ENCODE assay signal across 1 cellular context in the genomic region with DNA sequence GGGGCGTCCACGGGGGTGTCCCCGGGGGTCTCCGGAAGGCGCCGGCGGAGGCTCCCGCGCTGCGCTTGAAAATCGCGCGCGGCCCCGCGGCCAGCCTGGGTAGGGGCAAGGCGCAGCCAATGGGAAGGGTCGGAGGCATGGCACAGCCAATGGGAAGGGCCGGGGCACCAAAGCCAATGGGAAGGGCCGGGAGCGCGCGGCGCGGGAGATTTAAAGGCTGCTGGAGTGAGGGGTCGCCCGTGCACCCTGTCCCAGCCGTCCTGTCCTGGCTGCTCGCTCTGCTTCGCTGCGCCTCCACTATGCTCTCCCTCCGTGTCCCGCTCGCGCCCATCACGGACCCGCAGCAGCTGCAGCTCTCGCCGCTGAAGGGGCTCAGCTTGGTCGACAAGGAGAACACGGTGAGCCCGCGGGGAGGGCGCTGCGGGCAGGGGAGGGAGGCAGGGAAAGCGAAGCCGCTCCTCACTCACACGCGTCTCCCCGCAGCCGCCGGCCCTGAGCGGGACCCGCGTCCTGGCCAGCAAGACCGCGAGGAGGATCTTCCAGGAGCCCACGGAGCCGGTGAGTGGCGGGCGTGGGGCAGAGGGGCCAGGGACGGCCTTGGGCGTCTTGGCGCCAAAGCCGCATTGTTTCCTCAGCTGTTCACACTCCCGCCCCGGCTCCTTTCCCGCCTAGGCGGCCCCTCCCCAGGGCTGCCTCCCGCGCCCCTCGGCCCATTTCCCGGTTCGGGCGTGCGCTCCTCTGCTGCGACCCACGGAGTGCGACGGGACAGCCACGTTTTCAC.
TF ChIP-seq lines count a peak whose summit lies in the region.

A gene (plus strand): TSS at position 240 of the 781 bp plus-strand sequence. CDS start 60 bp downstream, at position 300.

TF ChIP-seq in HepG2, 621 proteins besides CTCF, POLR2A, EP300 and RAD21 (continued from another document and continues in another):
- TF ChIP-seq, protein P1, sequence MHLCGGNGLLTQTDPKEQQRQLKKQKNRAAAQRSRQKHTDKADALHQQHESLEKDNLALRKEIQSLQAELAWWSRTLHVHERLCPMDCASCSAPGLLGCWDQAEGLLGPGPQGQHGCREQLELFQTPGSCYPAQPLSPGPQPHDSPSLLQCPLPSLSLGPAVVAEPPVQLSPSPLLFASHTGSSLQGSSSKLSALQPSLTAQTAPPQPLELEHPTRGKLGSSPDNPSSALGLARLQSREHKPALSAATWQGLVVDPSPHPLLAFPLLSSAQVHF (CRISPR knock-in tag; IDR thresholded peaks at IDR 0.05) = peak; percentile 100
- TF ChIP-seq NCOA5 (CRISPR knock-in tag; IDR thresholded peaks at IDR 0.05) (no peak), PCBP1 (IDR thresholded peaks at IDR 0.05; ENCODE audit: borderline replicate concordance, low read depth, low read length) (peak; percentile 85; the same call in 1 of the 2 replicates), MTA1 (CRISPR knock-in tag; IDR thresholded peaks at IDR 0.05; ENCODE audit: borderline replicate concordance) (no peak), CBFB (CRISPR knock-in tag; IDR thresholded peaks at IDR 0.05) (no peak), FOXM1 (CRISPR knock-in tag; IDR thresholded peaks at IDR 0.05) (peak; percentile 91), MYC (CRISPR knock-in tag; IDR thresholded peaks at IDR 0.05; ENCODE audit: borderline replicate concordance) (peak; percentile 77; the same call in 1 of the 2 replicates), THYN1 (CRISPR knock-in tag; IDR thresholded peaks at IDR 0.05; ENCODE audit: borderline replicate concordance, low read depth) (peak; percentile 99), ZNF350 (CRISPR knock-in tag; IDR thresholded peaks at IDR 0.05; ENCODE audit: borderline replicate concordance, low read depth) (no peak), CEBPB (IDR thresholded peaks at IDR 0.05; ENCODE audit: borderline replicate concordance, low read depth, low read length) (no peak), ATF1 (CRISPR knock-in tag; IDR thresholded peaks at IDR 0.05) (no peak), KLF15 (CRISPR knock-in tag; IDR thresholded peaks at IDR 0.05; ENCODE audit: borderline replicate concordance) (peak; percentile 81; the same call in 1 of the 2 replicates), NONO (IDR thresholded peaks at IDR 0.05) (no peak), NONO (CRISPR knock-in tag; conservative IDR thresholded peaks at IDR 0.05) (peak; percentile 93), PHF20 (CRISPR knock-in tag; IDR thresholded peaks at IDR 0.05) (no peak), ZNF225 (CRISPR knock-in tag; IDR thresholded peaks at IDR 0.05) (no peak; the same call in 1 of the 2 replicates), MED8 (CRISPR knock-in tag; IDR thresholded peaks at IDR 0.05; ENCODE audit: insufficient replicate concordance) (peak; percentile 80), ZNF343 (CRISPR knock-in tag; IDR thresholded peaks at IDR 0.05) (0 out of 2 replicates have a peak, but pooled peaks have one; percentile 47), SAP130 (CRISPR knock-in tag; IDR thresholded peaks at IDR 0.05; ENCODE audit: low read depth) (peak; percentile 100), MTF2 (CRISPR knock-in tag; IDR thresholded peaks at IDR 0.05; ENCODE audit: borderline replicate concordance) (no peak; the same call in 1 of the 2 replicates), ZNF879 (CRISPR knock-in tag; IDR thresholded peaks at IDR 0.05) (no peak), SOX13 (IDR thresholded peaks at IDR 0.05) (peak; percentile 65; the same call in 1 of the 2 replicates), SOX13 (CRISPR knock-in tag; conservative IDR thresholded peaks at IDR 0.05 in 1 of 2, IDR thresholded peaks at IDR 0.05 in 1 of 2) (0 out of 4 replicates have a peak, but pooled peaks of 1 of the 2 experiments have one; percentile 16), MED1 (CRISPR knock-in tag; IDR thresholded peaks at IDR 0.05) (peak; percentile 53), HIVEP1 (CRISPR knock-in tag; IDR thresholded peaks at IDR 0.05) (peak; percentile 92), HNRNPL (IDR thresholded peaks at IDR 0.05; ENCODE audit: low read depth, low read length) (no peak), ZNF121 (CRISPR knock-in tag; IDR thresholded peaks at IDR 0.05) (no peak), ADNP (CRISPR knock-in tag; IDR thresholded peaks at IDR 0.05) (no peak), ZNF30 (CRISPR knock-in tag; IDR thresholded peaks at IDR 0.05) (peak; percentile 73; the same call in 1 of the 2 replicates), ZNF484 (CRISPR knock-in tag; IDR thresholded peaks at IDR 0.05; ENCODE audit: borderline replicate concordance, low read depth) (no peak), XBP1 (CRISPR knock-in tag; IDR thresholded peaks at IDR 0.05) (no peak), ZNF878 (CRISPR knock-in tag; IDR thresholded peaks at IDR 0.05) (peak; percentile 100), MAFF (IDR thresholded peaks at IDR 0.05; ENCODE audit: low read depth, low read length) (no peak), ZSCAN25 (CRISPR knock-in tag; IDR thresholded peaks at IDR 0.05) (0 out of 2 replicates have a peak, but pooled peaks have one; percentile 27), NR1H2 (CRISPR knock-in tag; IDR thresholded peaks at IDR 0.05; ENCODE audit: borderline replicate concordance, low read depth) (no peak; the same call in 1 of the 2 replicates), RXRA (CRISPR knock-in tag; IDR thresholded peaks at IDR 0.05) (peak; percentile 84; the same call in 1 of the 2 replicates), RFXAP (CRISPR knock-in tag; IDR thresholded peaks at IDR 0.05; ENCODE audit: borderline replicate concordance) (peak; percentile 89), CCDC6 (CRISPR knock-in tag; IDR thresholded peaks at IDR 0.05) (peak; percentile 100), RBFOX2 (IDR thresholded peaks at IDR 0.05; ENCODE audit: low read depth, low read length) (peak; percentile 98), SMC3 (IDR thresholded peaks at IDR 0.05; ENCODE audit: low read length) (no peak)
- TF ChIP-seq, protein P2, sequence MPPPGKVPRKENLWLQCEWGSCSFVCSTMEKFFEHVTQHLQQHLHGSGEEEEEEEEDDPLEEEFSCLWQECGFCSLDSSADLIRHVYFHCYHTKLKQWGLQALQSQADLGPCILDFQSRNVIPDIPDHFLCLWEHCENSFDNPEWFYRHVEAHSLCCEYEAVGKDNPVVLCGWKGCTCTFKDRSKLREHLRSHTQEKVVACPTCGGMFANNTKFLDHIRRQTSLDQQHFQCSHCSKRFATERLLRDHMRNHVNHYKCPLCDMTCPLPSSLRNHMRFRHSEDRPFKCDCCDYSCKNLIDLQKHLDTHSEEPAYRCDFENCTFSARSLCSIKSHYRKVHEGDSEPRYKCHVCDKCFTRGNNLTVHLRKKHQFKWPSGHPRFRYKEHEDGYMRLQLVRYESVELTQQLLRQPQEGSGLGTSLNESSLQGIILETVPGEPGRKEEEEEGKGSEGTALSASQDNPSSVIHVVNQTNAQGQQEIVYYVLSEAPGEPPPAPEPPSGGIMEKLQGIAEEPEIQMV (CRISPR knock-in tag; IDR thresholded peaks at IDR 0.05; ENCODE audit: low read depth) = no peak; the same call in 1 of the 2 replicates
- TF ChIP-seq, protein P3, sequence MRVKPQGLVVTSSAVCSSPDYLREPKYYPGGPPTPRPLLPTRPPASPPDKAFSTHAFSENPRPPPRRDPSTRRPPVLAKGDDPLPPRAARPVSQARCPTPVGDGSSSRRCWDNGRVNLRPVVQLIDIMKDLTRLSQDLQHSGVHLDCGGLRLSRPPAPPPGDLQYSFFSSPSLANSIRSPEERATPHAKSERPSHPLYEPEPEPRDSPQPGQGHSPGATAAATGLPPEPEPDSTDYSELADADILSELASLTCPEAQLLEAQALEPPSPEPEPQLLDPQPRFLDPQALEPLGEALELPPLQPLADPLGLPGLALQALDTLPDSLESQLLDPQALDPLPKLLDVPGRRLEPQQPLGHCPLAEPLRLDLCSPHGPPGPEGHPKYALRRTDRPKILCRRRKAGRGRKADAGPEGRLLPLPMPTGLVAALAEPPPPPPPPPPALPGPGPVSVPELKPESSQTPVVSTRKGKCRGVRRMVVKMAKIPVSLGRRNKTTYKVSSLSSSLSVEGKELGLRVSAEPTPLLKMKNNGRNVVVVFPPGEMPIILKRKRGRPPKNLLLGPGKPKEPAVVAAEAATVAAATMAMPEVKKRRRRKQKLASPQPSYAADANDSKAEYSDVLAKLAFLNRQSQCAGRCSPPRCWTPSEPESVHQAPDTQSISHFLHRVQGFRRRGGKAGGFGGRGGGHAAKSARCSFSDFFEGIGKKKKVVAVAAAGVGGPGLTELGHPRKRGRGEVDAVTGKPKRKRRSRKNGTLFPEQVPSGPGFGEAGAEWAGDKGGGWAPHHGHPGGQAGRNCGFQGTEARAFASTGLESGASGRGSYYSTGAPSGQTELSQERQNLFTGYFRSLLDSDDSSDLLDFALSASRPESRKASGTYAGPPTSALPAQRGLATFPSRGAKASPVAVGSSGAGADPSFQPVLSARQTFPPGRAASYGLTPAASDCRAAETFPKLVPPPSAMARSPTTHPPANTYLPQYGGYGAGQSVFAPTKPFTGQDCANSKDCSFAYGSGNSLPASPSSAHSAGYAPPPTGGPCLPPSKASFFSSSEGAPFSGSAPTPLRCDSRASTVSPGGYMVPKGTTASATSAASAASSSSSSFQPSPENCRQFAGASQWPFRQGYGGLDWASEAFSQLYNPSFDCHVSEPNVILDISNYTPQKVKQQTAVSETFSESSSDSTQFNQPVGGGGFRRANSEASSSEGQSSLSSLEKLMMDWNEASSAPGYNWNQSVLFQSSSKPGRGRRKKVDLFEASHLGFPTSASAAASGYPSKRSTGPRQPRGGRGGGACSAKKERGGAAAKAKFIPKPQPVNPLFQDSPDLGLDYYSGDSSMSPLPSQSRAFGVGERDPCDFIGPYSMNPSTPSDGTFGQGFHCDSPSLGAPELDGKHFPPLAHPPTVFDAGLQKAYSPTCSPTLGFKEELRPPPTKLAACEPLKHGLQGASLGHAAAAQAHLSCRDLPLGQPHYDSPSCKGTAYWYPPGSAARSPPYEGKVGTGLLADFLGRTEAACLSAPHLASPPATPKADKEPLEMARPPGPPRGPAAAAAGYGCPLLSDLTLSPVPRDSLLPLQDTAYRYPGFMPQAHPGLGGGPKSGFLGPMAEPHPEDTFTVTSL (CRISPR knock-in tag; IDR thresholded peaks at IDR 0.05; ENCODE audit: borderline replicate concordance) = no peak
- TF ChIP-seq, protein P4, sequence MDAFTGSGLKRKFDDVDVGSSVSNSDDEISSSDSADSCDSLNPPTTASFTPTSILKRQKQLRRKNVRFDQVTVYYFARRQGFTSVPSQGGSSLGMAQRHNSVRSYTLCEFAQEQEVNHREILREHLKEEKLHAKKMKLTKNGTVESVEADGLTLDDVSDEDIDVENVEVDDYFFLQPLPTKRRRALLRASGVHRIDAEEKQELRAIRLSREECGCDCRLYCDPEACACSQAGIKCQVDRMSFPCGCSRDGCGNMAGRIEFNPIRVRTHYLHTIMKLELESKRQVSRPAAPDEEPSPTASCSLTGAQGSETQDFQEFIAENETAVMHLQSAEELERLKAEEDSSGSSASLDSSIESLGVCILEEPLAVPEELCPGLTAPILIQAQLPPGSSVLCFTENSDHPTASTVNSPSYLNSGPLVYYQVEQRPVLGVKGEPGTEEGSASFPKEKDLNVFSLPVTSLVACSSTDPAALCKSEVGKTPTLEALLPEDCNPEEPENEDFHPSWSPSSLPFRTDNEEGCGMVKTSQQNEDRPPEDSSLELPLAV (CRISPR knock-in tag; conservative IDR thresholded peaks at IDR 0.05; ENCODE audit: low read depth) = peak; percentile 99
- TF ChIP-seq, protein P5, sequence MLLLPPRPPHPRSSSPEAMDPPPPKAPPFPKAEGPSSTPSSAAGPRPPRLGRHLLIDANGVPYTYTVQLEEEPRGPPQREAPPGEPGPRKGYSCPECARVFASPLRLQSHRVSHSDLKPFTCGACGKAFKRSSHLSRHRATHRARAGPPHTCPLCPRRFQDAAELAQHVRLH (CRISPR knock-in tag; IDR thresholded peaks at IDR 0.05; ENCODE audit: borderline replicate concordance, low read depth) = no peak; the same call in 1 of the 2 replicates
- TF ChIP-seq, protein P6, sequence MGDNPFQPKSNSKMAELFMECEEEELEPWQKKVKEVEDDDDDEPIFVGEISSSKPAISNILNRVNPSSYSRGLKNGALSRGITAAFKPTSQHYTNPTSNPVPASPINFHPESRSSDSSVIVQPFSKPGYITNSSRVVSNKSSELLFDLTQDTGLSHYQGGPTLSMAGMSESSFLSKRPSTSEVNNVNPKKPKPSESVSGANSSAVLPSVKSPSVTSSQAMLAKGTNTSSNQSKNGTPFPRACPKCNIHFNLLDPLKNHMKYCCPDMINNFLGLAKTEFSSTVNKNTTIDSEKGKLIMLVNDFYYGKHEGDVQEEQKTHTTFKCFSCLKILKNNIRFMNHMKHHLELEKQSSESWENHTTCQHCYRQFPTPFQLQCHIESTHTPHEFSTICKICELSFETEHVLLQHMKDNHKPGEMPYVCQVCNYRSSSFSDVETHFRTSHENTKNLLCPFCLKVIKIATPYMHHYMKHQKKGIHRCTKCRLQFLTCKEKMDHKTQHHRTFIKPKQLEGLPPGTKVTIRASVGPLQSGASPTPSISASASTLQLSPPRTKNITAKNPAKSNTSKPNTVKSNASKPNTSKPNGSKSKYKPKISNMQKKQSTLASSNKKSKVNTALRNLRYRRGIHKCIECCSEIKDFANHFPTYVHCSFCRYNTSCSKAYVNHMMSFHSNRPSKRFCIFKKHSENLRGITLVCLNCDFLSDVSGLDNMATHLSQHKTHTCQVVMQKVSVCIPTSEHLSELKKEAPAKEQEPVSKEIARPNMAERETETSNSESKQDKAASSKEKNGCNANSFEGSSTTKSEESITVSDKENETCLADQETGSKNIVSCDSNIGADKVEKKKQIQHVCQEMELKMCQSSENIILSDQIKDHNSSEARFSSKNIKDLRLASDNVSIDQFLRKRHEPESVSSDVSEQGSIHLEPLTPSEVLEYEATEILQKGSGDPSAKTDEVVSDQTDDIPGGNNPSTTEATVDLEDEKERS (CRISPR knock-in tag; IDR thresholded peaks at IDR 0.05) = 0 out of 2 replicates have a peak, but pooled peaks have one; percentile 66
- TF ChIP-seq, protein P7, sequence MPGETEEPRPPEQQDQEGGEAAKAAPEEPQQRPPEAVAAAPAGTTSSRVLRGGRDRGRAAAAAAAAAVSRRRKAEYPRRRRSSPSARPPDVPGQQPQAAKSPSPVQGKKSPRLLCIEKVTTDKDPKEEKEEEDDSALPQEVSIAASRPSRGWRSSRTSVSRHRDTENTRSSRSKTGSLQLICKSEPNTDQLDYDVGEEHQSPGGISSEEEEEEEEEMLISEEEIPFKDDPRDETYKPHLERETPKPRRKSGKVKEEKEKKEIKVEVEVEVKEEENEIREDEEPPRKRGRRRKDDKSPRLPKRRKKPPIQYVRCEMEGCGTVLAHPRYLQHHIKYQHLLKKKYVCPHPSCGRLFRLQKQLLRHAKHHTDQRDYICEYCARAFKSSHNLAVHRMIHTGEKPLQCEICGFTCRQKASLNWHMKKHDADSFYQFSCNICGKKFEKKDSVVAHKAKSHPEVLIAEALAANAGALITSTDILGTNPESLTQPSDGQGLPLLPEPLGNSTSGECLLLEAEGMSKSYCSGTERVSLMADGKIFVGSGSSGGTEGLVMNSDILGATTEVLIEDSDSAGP (CRISPR knock-in tag; IDR thresholded peaks at IDR 0.05; ENCODE audit: borderline replicate concordance) = peak; percentile 55
- TF ChIP-seq, protein P8, sequence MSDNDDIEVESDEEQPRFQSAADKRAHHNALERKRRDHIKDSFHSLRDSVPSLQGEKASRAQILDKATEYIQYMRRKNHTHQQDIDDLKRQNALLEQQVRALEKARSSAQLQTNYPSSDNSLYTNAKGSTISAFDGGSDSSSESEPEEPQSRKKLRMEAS (IDR thresholded peaks at IDR 0.05) = peak; percentile 91
- TF ChIP-seq, protein P9, sequence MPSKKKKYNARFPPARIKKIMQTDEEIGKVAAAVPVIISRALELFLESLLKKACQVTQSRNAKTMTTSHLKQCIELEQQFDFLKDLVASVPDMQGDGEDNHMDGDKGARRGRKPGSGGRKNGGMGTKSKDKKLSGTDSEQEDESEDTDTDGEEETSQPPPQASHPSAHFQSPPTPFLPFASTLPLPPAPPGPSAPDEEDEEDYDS (CRISPR knock-in tag; IDR thresholded peaks at IDR 0.05) = peak; percentile 90
